ENCODE assay signal across 1 cellular context in genomic region chr1:48619529-48619928, GRCh38.
TF ChIP-seq lines count a peak whose summit lies in the region.

No MANE protein-coding gene starts in this region.

TF ChIP-seq in GM23338, 12 proteins besides CTCF, POLR2A, EP300 and RAD21 (continued from another document):
- TF ChIP-seq EZH2 (IDR thresholded peaks at IDR 0.05; ENCODE audit: low read depth, unreplicated experiment) (no peak), JUNB (IDR thresholded peaks at IDR 0.05; ENCODE audit: unreplicated experiment) (no peak), ZNF462 (CRISPR knock-in tag; IDR thresholded peaks at IDR 0.05) (no peak)
